ENCODE assay signal across 2 cellular contexts in the genomic region with DNA sequence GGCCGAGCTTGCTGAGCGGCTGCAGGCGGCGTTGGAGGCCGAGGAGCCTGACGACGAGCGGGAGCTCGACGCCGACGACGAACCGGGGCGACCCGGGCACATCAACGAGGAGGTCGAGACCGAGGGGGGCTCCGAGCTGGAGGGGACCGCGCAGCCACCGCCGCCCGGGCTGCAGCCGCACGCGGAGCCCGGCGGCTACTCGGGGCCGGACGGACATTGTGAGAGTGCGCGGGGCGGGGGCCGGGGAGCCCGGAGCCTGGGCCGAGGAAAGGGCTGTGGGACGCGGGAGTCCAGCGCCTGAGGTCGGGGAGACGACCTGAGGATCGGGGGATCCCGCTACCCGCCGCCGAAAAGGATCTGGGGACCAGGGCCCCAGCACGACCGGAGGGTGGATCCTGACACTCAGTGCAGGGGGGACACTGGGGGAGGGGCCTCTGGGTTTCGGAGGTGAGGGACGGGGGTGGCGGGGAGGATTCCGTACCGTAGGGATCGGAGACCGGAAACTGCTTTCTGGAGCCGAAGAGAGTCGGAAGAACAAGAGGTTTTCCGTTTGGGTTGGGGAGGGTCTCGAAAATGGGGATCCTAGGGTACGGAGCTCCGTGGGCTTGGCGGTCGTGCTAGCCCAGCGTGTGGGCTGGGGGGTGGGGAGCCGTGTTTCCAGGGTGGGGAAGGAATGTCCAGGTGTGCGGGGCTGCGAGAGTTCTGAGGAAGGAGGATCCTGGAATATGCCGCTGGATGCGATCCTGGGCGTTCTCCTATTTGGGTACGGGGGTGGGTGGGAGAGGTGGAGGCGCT.
TF ChIP-seq lines count a peak whose summit lies in the region.

No MANE protein-coding gene starts in this region.

TF ChIP-seq in WTC11, 78 proteins besides CTCF, POLR2A, EP300 and RAD21 (continued from another document):
- TF ChIP-seq, protein P1, sequence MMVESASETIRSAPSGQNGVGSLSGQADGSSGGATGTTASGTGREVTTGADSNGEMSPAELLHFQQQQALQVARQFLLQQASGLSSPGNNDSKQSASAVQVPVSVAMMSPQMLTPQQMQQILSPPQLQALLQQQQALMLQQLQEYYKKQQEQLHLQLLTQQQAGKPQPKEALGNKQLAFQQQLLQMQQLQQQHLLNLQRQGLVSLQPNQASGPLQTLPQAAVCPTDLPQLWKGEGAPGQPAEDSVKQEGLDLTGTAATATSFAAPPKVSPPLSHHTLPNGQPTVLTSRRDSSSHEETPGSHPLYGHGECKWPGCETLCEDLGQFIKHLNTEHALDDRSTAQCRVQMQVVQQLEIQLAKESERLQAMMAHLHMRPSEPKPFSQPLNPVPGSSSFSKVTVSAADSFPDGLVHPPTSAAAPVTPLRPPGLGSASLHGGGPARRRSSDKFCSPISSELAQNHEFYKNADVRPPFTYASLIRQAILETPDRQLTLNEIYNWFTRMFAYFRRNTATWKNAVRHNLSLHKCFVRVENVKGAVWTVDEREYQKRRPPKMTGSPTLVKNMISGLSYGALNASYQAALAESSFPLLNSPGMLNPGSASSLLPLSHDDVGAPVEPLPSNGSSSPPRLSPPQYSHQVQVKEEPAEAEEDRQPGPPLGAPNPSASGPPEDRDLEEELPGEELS (CRISPR knock-in tag; IDR thresholded peaks at IDR 0.05) = no peak; the same call in 1 of the 2 replicates
- TF ChIP-seq ESRRA (CRISPR knock-in tag; IDR thresholded peaks at IDR 0.05; ENCODE audit: borderline replicate concordance) = no peak
- TF ChIP-seq, protein P2, sequence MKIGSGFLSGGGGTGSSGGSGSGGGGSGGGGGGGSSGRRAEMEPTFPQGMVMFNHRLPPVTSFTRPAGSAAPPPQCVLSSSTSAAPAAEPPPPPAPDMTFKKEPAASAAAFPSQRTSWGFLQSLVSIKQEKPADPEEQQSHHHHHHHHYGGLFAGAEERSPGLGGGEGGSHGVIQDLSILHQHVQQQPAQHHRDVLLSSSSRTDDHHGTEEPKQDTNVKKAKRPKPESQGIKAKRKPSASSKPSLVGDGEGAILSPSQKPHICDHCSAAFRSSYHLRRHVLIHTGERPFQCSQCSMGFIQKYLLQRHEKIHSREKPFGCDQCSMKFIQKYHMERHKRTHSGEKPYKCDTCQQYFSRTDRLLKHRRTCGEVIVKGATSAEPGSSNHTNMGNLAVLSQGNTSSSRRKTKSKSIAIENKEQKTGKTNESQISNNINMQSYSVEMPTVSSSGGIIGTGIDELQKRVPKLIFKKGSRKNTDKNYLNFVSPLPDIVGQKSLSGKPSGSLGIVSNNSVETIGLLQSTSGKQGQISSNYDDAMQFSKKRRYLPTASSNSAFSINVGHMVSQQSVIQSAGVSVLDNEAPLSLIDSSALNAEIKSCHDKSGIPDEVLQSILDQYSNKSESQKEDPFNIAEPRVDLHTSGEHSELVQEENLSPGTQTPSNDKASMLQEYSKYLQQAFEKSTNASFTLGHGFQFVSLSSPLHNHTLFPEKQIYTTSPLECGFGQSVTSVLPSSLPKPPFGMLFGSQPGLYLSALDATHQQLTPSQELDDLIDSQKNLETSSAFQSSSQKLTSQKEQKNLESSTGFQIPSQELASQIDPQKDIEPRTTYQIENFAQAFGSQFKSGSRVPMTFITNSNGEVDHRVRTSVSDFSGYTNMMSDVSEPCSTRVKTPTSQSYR (CRISPR knock-in tag; IDR thresholded peaks at IDR 0.05) = no peak
TF ChIP-seq in WTC11: peak in this region for 5.

TF ChIP-seq in HepG2, 621 proteins besides CTCF, POLR2A, EP300 and RAD21 (continued from another document and continues in another):
- TF ChIP-seq, protein P3, sequence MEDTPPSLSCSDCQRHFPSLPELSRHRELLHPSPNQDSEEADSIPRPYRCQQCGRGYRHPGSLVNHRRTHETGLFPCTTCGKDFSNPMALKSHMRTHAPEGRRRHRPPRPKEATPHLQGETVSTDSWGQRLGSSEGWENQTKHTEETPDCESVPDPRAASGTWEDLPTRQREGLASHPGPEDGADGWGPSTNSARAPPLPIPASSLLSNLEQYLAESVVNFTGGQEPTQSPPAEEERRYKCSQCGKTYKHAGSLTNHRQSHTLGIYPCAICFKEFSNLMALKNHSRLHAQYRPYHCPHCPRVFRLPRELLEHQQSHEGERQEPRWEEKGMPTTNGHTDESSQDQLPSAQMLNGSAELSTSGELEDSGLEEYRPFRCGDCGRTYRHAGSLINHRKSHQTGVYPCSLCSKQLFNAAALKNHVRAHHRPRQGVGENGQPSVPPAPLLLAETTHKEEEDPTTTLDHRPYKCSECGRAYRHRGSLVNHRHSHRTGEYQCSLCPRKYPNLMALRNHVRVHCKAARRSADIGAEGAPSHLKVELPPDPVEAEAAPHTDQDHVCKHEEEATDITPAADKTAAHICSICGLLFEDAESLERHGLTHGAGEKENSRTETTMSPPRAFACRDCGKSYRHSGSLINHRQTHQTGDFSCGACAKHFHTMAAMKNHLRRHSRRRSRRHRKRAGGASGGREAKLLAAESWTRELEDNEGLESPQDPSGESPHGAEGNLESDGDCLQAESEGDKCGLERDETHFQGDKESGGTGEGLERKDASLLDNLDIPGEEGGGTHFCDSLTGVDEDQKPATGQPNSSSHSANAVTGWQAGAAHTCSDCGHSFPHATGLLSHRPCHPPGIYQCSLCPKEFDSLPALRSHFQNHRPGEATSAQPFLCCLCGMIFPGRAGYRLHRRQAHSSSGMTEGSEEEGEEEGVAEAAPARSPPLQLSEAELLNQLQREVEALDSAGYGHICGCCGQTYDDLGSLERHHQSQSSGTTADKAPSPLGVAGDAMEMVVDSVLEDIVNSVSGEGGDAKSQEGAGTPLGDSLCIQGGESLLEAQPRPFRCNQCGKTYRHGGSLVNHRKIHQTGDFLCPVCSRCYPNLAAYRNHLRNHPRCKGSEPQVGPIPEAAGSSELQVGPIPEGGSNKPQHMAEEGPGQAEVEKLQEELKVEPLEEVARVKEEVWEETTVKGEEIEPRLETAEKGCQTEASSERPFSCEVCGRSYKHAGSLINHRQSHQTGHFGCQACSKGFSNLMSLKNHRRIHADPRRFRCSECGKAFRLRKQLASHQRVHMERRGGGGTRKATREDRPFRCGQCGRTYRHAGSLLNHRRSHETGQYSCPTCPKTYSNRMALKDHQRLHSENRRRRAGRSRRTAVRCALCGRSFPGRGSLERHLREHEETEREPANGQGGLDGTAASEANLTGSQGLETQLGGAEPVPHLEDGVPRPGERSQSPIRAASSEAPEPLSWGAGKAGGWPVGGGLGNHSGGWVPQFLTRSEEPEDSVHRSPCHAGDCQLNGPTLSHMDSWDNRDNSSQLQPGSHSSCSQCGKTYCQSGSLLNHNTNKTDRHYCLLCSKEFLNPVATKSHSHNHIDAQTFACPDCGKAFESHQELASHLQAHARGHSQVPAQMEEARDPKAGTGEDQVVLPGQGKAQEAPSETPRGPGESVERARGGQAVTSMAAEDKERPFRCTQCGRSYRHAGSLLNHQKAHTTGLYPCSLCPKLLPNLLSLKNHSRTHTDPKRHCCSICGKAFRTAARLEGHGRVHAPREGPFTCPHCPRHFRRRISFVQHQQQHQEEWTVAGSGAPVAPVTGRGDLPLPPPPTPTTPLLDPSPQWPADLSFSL (CRISPR knock-in tag; IDR thresholded peaks at IDR 0.05) = no peak
- TF ChIP-seq, protein P4, sequence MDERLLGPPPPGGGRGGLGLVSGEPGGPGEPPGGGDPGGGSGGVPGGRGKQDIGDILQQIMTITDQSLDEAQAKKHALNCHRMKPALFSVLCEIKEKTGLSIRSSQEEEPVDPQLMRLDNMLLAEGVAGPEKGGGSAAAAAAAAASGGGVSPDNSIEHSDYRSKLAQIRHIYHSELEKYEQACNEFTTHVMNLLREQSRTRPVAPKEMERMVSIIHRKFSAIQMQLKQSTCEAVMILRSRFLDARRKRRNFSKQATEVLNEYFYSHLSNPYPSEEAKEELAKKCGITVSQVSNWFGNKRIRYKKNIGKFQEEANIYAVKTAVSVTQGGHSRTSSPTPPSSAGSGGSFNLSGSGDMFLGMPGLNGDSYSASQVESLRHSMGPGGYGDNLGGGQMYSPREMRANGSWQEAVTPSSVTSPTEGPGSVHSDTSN (CRISPR knock-in tag; IDR thresholded peaks at IDR 0.05) = no peak
- TF ChIP-seq ZNF382 (CRISPR knock-in tag; IDR thresholded peaks at IDR 0.05; ENCODE audit: borderline replicate concordance) (no peak), MAFG (CRISPR knock-in tag; IDR thresholded peaks at IDR 0.05) (no peak), ZNF589 (CRISPR knock-in tag; conservative IDR thresholded peaks at IDR 0.05) (no peak), SCMH1 (CRISPR knock-in tag; IDR thresholded peaks at IDR 0.05; ENCODE audit: borderline replicate concordance) (no peak), RORA (CRISPR knock-in tag; IDR thresholded peaks at IDR 0.05) (no peak), STAT5B (CRISPR knock-in tag; IDR thresholded peaks at IDR 0.05) (no peak), HNRNPUL1 (IDR thresholded peaks at IDR 0.05; ENCODE audit: low read depth, low read length) (no peak), ATF7-NPFF (CRISPR knock-in tag; IDR thresholded peaks at IDR 0.05; ENCODE audit: low read depth) (no peak), ATM (IDR thresholded peaks at IDR 0.05; ENCODE audit: borderline replicate concordance) (no peak), TRIM24 (CRISPR knock-in tag; IDR thresholded peaks at IDR 0.05) (no peak), ZNF550 (CRISPR knock-in tag; IDR thresholded peaks at IDR 0.05; ENCODE audit: borderline replicate concordance) (no peak), ZSCAN22 (CRISPR knock-in tag; IDR thresholded peaks at IDR 0.05) (peak; percentile 41; the same call in 1 of the 2 replicates), ZMYM2 (CRISPR knock-in tag; IDR thresholded peaks at IDR 0.05) (no peak), HES4 (CRISPR knock-in tag; IDR thresholded peaks at IDR 0.05; ENCODE audit: borderline replicate concordance) (peak; percentile 90; the same call in 1 of the 2 replicates), SIN3B (IDR thresholded peaks at IDR 0.05; ENCODE audit: low read length) (no peak), ASH2L (IDR thresholded peaks at IDR 0.05; ENCODE audit: insufficient read length, low read depth, low read length) (peak; percentile 17), ZNF354B (CRISPR knock-in tag; IDR thresholded peaks at IDR 0.05) (no peak), MAFF (IDR thresholded peaks at IDR 0.05; ENCODE audit: low read depth, low read length) (no peak), ZNF562 (CRISPR knock-in tag; IDR thresholded peaks at IDR 0.05; ENCODE audit: borderline replicate concordance) (no peak), FOXA3 (CRISPR knock-in tag; IDR thresholded peaks at IDR 0.05) (no peak), ZNF644 (CRISPR knock-in tag; IDR thresholded peaks at IDR 0.05; ENCODE audit: low read depth) (no peak), ZNF558 (CRISPR knock-in tag; IDR thresholded peaks at IDR 0.05; ENCODE audit: borderline replicate concordance) (peak; percentile 35; the same call in 1 of the 2 replicates), ZNF766 (CRISPR knock-in tag; IDR thresholded peaks at IDR 0.05; ENCODE audit: borderline replicate concordance) (0 out of 2 replicates have a peak, but pooled peaks have one; percentile 38), ZNF251 (CRISPR knock-in tag; IDR thresholded peaks at IDR 0.05) (no peak), DR1 (CRISPR knock-in tag; IDR thresholded peaks at IDR 0.05) (no peak)
- TF ChIP-seq, protein P5, sequence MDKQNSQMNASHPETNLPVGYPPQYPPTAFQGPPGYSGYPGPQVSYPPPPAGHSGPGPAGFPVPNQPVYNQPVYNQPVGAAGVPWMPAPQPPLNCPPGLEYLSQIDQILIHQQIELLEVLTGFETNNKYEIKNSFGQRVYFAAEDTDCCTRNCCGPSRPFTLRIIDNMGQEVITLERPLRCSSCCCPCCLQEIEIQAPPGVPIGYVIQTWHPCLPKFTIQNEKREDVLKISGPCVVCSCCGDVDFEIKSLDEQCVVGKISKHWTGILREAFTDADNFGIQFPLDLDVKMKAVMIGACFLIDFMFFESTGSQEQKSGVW (CRISPR knock-in tag; IDR thresholded peaks at IDR 0.05; ENCODE audit: borderline replicate concordance) = 0 out of 2 replicates have a peak, but pooled peaks have one; percentile 54
- TF ChIP-seq, protein P6, sequence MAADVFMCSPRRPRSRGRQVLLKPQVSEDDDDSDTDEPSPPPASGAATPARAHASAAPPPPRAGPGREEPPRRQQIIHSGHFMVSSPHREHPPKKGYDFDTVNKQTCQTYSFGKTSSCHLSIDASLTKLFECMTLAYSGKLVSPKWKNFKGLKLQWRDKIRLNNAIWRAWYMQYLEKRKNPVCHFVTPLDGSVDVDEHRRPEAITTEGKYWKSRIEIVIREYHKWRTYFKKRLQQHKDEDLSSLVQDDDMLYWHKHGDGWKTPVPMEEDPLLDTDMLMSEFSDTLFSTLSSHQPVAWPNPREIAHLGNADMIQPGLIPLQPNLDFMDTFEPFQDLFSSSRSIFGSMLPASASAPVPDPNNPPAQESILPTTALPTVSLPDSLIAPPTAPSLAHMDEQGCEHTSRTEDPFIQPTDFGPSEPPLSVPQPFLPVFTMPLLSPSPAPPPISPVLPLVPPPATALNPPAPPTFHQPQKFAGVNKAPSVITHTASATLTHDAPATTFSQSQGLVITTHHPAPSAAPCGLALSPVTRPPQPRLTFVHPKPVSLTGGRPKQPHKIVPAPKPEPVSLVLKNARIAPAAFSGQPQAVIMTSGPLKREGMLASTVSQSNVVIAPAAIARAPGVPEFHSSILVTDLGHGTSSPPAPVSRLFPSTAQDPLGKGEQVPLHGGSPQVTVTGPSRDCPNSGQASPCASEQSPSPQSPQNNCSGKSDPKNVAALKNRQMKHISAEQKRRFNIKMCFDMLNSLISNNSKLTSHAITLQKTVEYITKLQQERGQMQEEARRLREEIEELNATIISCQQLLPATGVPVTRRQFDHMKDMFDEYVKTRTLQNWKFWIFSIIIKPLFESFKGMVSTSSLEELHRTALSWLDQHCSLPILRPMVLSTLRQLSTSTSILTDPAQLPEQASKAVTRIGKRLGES (CRISPR knock-in tag; IDR thresholded peaks at IDR 0.05; ENCODE audit: borderline replicate concordance) = no peak
- TF ChIP-seq, protein P7, sequence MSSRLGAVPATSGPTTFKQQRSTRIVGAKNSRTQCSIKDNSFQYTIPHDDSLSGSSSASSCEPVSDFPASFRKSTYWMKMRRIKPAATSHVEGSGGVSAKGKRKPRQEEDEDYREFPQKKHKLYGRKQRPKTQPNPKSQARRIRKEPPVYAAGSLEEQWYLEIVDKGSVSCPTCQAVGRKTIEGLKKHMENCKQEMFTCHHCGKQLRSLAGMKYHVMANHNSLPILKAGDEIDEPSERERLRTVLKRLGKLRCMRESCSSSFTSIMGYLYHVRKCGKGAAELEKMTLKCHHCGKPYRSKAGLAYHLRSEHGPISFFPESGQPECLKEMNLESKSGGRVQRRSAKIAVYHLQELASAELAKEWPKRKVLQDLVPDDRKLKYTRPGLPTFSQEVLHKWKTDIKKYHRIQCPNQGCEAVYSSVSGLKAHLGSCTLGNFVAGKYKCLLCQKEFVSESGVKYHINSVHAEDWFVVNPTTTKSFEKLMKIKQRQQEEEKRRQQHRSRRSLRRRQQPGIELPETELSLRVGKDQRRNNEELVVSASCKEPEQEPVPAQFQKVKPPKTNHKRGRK (CRISPR knock-in tag; IDR thresholded peaks at IDR 0.05) = no peak
- TF ChIP-seq, protein P8, sequence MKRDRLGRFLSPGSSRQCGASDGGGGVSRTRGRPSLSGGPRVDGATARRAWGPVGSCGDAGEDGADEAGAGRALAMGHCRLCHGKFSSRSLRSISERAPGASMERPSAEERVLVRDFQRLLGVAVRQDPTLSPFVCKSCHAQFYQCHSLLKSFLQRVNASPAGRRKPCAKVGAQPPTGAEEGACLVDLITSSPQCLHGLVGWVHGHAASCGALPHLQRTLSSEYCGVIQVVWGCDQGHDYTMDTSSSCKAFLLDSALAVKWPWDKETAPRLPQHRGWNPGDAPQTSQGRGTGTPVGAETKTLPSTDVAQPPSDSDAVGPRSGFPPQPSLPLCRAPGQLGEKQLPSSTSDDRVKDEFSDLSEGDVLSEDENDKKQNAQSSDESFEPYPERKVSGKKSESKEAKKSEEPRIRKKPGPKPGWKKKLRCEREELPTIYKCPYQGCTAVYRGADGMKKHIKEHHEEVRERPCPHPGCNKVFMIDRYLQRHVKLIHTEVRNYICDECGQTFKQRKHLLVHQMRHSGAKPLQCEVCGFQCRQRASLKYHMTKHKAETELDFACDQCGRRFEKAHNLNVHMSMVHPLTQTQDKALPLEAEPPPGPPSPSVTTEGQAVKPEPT (CRISPR knock-in tag; IDR thresholded peaks at IDR 0.05; ENCODE audit: low read depth) = no peak
